Comparison of ENCODE assay signal across 8 cellular contexts in genomic region chr12:93979189-93979588, GRCh38.
DNase-seq lines count a peak whose midpoint lies in the region; ATAC-seq and TF ChIP-seq lines count a peak whose summit lies in the region.

No MANE protein-coding gene starts in this region.

- H3K4me1 ChIP-seq in foreskin keratinocyte (peaks cover 4% of the 10 kb centered on the region), testis (no peaks in the 10 kb centered on the region)

- H3K27me3 ChIP-seq in foreskin keratinocyte (no peaks in the 10 kb centered on the region), testis (no peaks in the 10 kb centered on the region)

- H3K27ac ChIP-seq in foreskin keratinocyte, result no peak overlapping the region
- no peak overlapping the region for H3K27ac ChIP-seq in testis

- no peak overlapping the region for H3K4me3 Mint-ChIP-seq in activated T-cell treated with anti-CD3 and anti-CD28 coated beads, Interleukin-2, amount 50 U/mL, for 72 hours
- no peak overlapping the region for H3K4me3 Mint-ChIP-seq in T-helper 17 cell

- H3K9me3 ChIP-seq in T-helper 17 cell (ENCODE audit: control insufficient read depth, low read length, poor library complexity, severe bottlenecking) (no peaks in the 10 kb centered on the region), testis (no peaks in the 10 kb centered on the region)

- H3K27me3 Mint-ChIP-seq in activated T-cell treated with anti-CD3 and anti-CD28 coated beads, Interleukin-2, amount 50 U/mL, for 72 hours (ENCODE audit: low read depth), result peaks cover 14% of the 10 kb centered on the region
- peaks cover 12% of the 10 kb centered on the region for H3K27me3 Mint-ChIP-seq in T-helper 17 cell

- H3K4me3 ChIP-seq in testis (no peak overlapping the region), lower leg skin (ENCODE audit: low read depth, poor library complexity, severe bottlenecking) (no peak overlapping the region)

- WGBS in testis, 2 donors, result 78% methylated on average over 2 of the region's 2 CpGs
- WGBS in lower leg skin, 2 donors, result 82 to 86% methylated on average over 2 of the region's 2 CpGs

- H3K27ac Mint-ChIP-seq in activated T-cell treated with anti-CD3 and anti-CD28 coated beads, Interleukin-2, amount 50 U/mL, for 72 hours, result no peak overlapping the region
- H3K27ac Mint-ChIP-seq in T-helper 17 cell, result peak overlapping the region; percentile 41

- DNase-seq in activated T-cell treated with anti-CD3 and anti-CD28 coated beads, Interleukin-2, amount 50 U/mL, for 72 hours, result peak; percentile 18 to 25
- DNase-seq in activated T-cell treated with anti-CD3 and anti-CD28 coated beads, Interleukin-2, amount 50 U/mL, for 1 hour, result no peak
- DNase-seq in T-helper 17 cell, result no peak
- DNase-seq in foreskin keratinocyte, result peak in 1 of 2 donors; percentile 33
- DNase-seq in testis, result peak; percentile 31
- no peak for DNase-seq in lower leg skin (ENCODE audit: low spot score in 2 of 2)
- no peak for DNase-seq in GM03348 (ENCODE audit: low spot score)
- no peak for DNase-seq in stimulated activated naive CD4-positive, alpha-beta T cell treated with Interleukin-2 at 50 U/mL for 16 hours (lab: John Stamatoyannopoulos, UW)

- TF ChIP-seq CTCF in foreskin keratinocyte (conservative IDR thresholded peaks at IDR 0.05) (peak; percentile 65), testis (IDR thresholded peaks at IDR 0.05) (peak; percentile 23 to 32 (median 24)), lower leg skin (IDR thresholded peaks at IDR 0.05) (no peak)

- no peaks in the 10 kb centered on the region for H3K36me3 ChIP-seq in testis (ENCODE audit: low read depth, missing control alignments)

- H3K4me1 Mint-ChIP-seq in activated T-cell treated with anti-CD3 and anti-CD28 coated beads, Interleukin-2, amount 50 U/mL, for 72 hours (ENCODE audit: low read depth), result peaks cover 23% of the 10 kb centered on the region
- H3K4me1 Mint-ChIP-seq in T-helper 17 cell, result peaks cover 24% of the 10 kb centered on the region

- TF ChIP-seq POLR2A in testis (IDR thresholded peaks at IDR 0.05), result no peak
- no peak for TF ChIP-seq POLR2A in lower leg skin (IDR thresholded peaks at IDR 0.05)

- ATAC-seq in activated T-cell treated with anti-CD3 and anti-CD28 coated beads, Interleukin-2, amount 50 U/mL, for 72 hours (replicated peaks in 1 of 2), result no peak
- no peak for ATAC-seq in T-helper 17 cell
- no peak for ATAC-seq in foreskin keratinocyte

- no peaks in the 10 kb centered on the region for H3K36me3 Mint-ChIP-seq in activated T-cell treated with anti-CD3 and anti-CD28 coated beads, Interleukin-2, amount 50 U/mL, for 72 hours (ENCODE audit: insufficient read depth in 2 of 2)
- no peaks in the 10 kb centered on the region for H3K36me3 Mint-ChIP-seq in T-helper 17 cell (ENCODE audit: low read depth)

- H3K9me3 Mint-ChIP-seq in activated T-cell treated with anti-CD3 and anti-CD28 coated beads, Interleukin-2, amount 50 U/mL, for 72 hours, result peaks cover 0 to 2% of the 10 kb centered on the region in 2 donors

- intact Hi-C loops in testis (cut with DNase I; ENCODE audit: low total_unique reads), result no loop called here
- intact Hi-C loops in lower leg skin (cut with DNase I; ENCODE audit: low total_unique reads), result no loop called here

Comparison
In these comparisons a context has a peak if more than half of its experiments do, and no peak if none do; other contexts are left out.
1. DNase-seq: peak in activated T-cell treated with anti-CD3 and anti-CD28 coated beads, Interleukin-2, amount 50 U/mL, for 72 hours (2 of 2) and testis (single experiment); none in activated T-cell treated with anti-CD3 and anti-CD28 coated beads, Interleukin-2, amount 50 U/mL, for 1 hour (single experiment), T-helper 17 cell (0 of 3), lower leg skin (0 of 2), GM03348 (single experiment) and stimulated activated naive CD4-positive, alpha-beta T cell treated with Interleukin-2 at 50 U/mL for 16 hours (single experiment).
2. CTCF ChIP-seq: peak in foreskin keratinocyte (single experiment) and testis (3 of 3); none in lower leg skin (0 of 3).